9 cellular contexts compared by ENCODE assay signal in genomic region chr7:22561356-22561755, GRCh38.
A peak's percentile ranks its signal among the peaks of the same experiment; 100 is the strongest.
DNase-seq lines count a peak whose midpoint lies in the region; ATAC-seq lines count a peak whose summit lies in the region.
"Had no signal": no experiment of that assay in that cellular context is flagged by ENCODE, and none has a peak within 500 bp of the region (broad histone marks: within the 10 kb centered on the region; RNA-seq: fewer than 3 reads in every experiment).

No MANE protein-coding gene starts in this region.

- H3K4me3 Mint-ChIP-seq in activated T-helper 17 cell treated with anti-CD3 and anti-CD28 coated beads, Interleukin-2, amount 50 U/mL, for 72 hours = no peak overlapping the region
- H3K4me3 Mint-ChIP-seq: activated naive CD8-positive, alpha-beta T cell had no signal

- peaks cover 16% of the 10 kb centered on the region for H3K27me3 Mint-ChIP-seq in activated T-helper 17 cell treated with anti-CD3 and anti-CD28 coated beads, Interleukin-2, amount 50 U/mL, for 72 hours

- intact Hi-C loops in posterior vena cava (cut with DNase I) = loop anchor here in 1 of 2 donors (5.0 kb wide), 2 partner anchors 166 to 491 kb away; partner anchors contain the start of gene IL6

- no peak for ATAC-seq in activated T-helper 17 cell treated with anti-CD3 and anti-CD28 coated beads, Interleukin-2, amount 50 U/mL, for 72 hours (replicated peaks)

- no peaks in the 10 kb centered on the region for H3K36me3 Mint-ChIP-seq in activated T-helper 17 cell treated with anti-CD3 and anti-CD28 coated beads, Interleukin-2, amount 50 U/mL, for 72 hours (ENCODE audit: low read depth)
- H3K36me3 Mint-ChIP-seq: activated naive CD8-positive, alpha-beta T cell had no signal

- no peak overlapping the region for H3K27ac Mint-ChIP-seq in activated T-helper 17 cell treated with anti-CD3 and anti-CD28 coated beads, Interleukin-2, amount 50 U/mL, for 72 hours
- H3K27ac Mint-ChIP-seq: activated naive CD8-positive, alpha-beta T cell had no signal

- no peaks in the 10 kb centered on the region for H3K9me3 Mint-ChIP-seq in activated T-helper 17 cell treated with anti-CD3 and anti-CD28 coated beads, Interleukin-2, amount 50 U/mL, for 72 hours

- H3K4me1 Mint-ChIP-seq in activated T-helper 17 cell treated with anti-CD3 and anti-CD28 coated beads, Interleukin-2, amount 50 U/mL, for 72 hours = peaks cover 28% of the 10 kb centered on the region

- DNase-seq in EH (ENCODE audit: low read depth) (peak; percentile 100), SHP77 (lab: John Stamatoyannopoulos, UW) (peak; percentile 21 to 35), glomerular visceral epithelial cell (ENCODE audit: extremely low spot score) (peak; percentile 96), posterior vena cava (ENCODE audit: low spot score) (peak; percentile 95), NCI-H2107 (lab: John Stamatoyannopoulos, UW) (no peak), NCI-H2196 (lab: John Stamatoyannopoulos, UW; ENCODE audit: unreplicated experiment) (no peak)
- no peak for DNase-seq in activated CD4-positive, alpha-beta T cell treated with anti-CD3 and anti-CD28 coated beads for 48 hours

Comparison
In these comparisons a context has a peak if more than half of its experiments do, and no peak if none do; other contexts are left out.
1. DNase-seq: peak in EH (single experiment), SHP77 (2 of 2), glomerular visceral epithelial cell (single experiment) and posterior vena cava (single experiment); none in NCI-H2107 (single experiment), NCI-H2196 (single experiment) and activated CD4-positive, alpha-beta T cell treated with anti-CD3 and anti-CD28 coated beads for 48 hours (single experiment).